ENCODE assay signal across 1 cellular context in genomic region chr2:223751012-223751411, GRCh38.
TF ChIP-seq lines count a peak whose summit lies in the region.

No MANE protein-coding gene starts in this region.

TF ChIP-seq in IMR-90, 13 proteins besides CTCF, POLR2A, EP300 and RAD21 (continued from another document):
- no peak for TF ChIP-seq ELK1 (IDR thresholded peaks at IDR 0.05; ENCODE audit: borderline replicate concordance, low read depth, low read length)
- TF ChIP-seq FOS (IDR thresholded peaks at IDR 0.05; ENCODE audit: low read depth, low read length), result no peak
- no peak for TF ChIP-seq RFX5 (IDR thresholded peaks at IDR 0.05; ENCODE audit: low read depth, low read length)
- TF ChIP-seq USF2 (IDR thresholded peaks at IDR 0.05; ENCODE audit: low read depth, low read length), result no peak
- no peak for TF ChIP-seq MAZ (IDR thresholded peaks at IDR 0.05; ENCODE audit: borderline replicate concordance, low read depth, low read length)
- no peak for TF ChIP-seq BHLHE40 (IDR thresholded peaks at IDR 0.05; ENCODE audit: low read depth, low read length)
- TF ChIP-seq NFE2L2 (IDR thresholded peaks at IDR 0.05; ENCODE audit: low read depth, low read length), result no peak
